Comparison of ENCODE assay signal across 21 cellular contexts in genomic region chr2:217219141-217219505, GRCh38.
DNase-seq lines count a peak whose midpoint lies in the region; ATAC-seq, FAIRE-seq and TF ChIP-seq lines count a peak whose summit lies in the region.
"Had no signal": no experiment of that assay in that cellular context is flagged by ENCODE, and none has a peak within 500 bp of the region (broad histone marks: within the 10 kb centered on the region; RNA-seq: fewer than 3 reads in every experiment).

No MANE protein-coding gene starts in this region.

- H3K36me3 ChIP-seq in ascending aorta (no peaks in the 10 kb centered on the region), psoas muscle (ENCODE audit: insufficient read depth in 1 of 2, low read depth in 1 of 2) (no peaks in the 10 kb centered on the region)
- H3K36me3 ChIP-seq: Peyer's patch had no signal

- POLR2A ChIA-PET in activated CD8-positive, alpha-beta T cell treated with anti-CD3 and anti-CD28 coated beads, Interleukin-2, amount 10 ng/mL, durations not matched to agents 7 days and 5 days (lab: Charles Lee): no interaction called here
- POLR2A ChIA-PET in activated CD8-positive, alpha-beta T cell treated with anti-CD3 and anti-CD28 coated beads for 36 hours (lab: Charles Lee): interaction anchor here (1.1 to 1.8 kb wide), 2 partner anchors 11 to 12 kb away, joined by 3 read pairs; no protein-coding TSS in a partner anchor

- FAIRE-seq in GM19239 (lab: Jason Lieb, UNC): peak; percentile 21
- FAIRE-seq: A204.1, G401.6 had no signal

- H3K4me3 ChIP-seq in ascending aorta (no peak overlapping the region), psoas muscle (no peak overlapping the region)
- H3K4me3 ChIP-seq: Peyer's patch, SK-N-MC had no signal

- CTCF ChIA-PET in activated CD8-positive, alpha-beta T cell treated with anti-CD3 and anti-CD28 coated beads, Interleukin-2, amount 10 ng/mL, durations not matched to agents 7 days and 5 days (lab: Charles Lee): interaction anchor here (1.2 to 1.4 kb wide), 2 partner anchors 53 to 537 kb away, joined by 3 to 5 read pairs; no protein-coding TSS in a partner anchor
- CTCF ChIA-PET in activated CD8-positive, alpha-beta T cell treated with anti-CD3 and anti-CD28 coated beads for 36 hours (lab: Charles Lee): interaction anchor here (0.6 kb wide), 1 partner anchor 31 kb away, joined by 3 read pairs; no protein-coding TSS in a partner anchor

- peaks cover 13% of the 10 kb centered on the region for H3K36me3 Mint-ChIP-seq in activated CD8-positive, alpha-beta T cell treated with anti-CD3 and anti-CD28 coated beads, Interleukin-2, amount 10 ng/mL, durations not matched to agents 7 days and 5 days (ENCODE audit: low read depth)
- H3K36me3 Mint-ChIP-seq in activated CD8-positive, alpha-beta T cell treated with anti-CD3 and anti-CD28 coated beads for 36 hours (ENCODE audit: low read depth): no peaks in the 10 kb centered on the region
- H3K36me3 Mint-ChIP-seq: T-cell had no signal

- intact Hi-C loops in activated CD8-positive, alpha-beta T cell treated with anti-CD3 and anti-CD28 coated beads for 36 hours (cut with micrococcal nuclease): no loop called here
- intact Hi-C loops in ascending aorta (cut with DNase I): loop anchor here (2.0 kb wide), 1 partner anchor 34 kb away; no protein-coding TSS in a partner anchor
- intact Hi-C loops in psoas muscle (cut with DNase I): no loop called here

- H3K4me1 ChIP-seq in ascending aorta (peaks cover 3 to 32% of the 10 kb centered on the region in 2 donors), psoas muscle (peaks cover 9% of the 10 kb centered on the region)
- H3K4me1 ChIP-seq: Peyer's patch had no signal

- H3K9me3 Mint-ChIP-seq in activated CD8-positive, alpha-beta T cell treated with anti-CD3 and anti-CD28 coated beads, Interleukin-2, amount 10 ng/mL, durations not matched to agents 7 days and 5 days (ENCODE audit: insufficient read depth): peaks cover 2% of the 10 kb centered on the region
- peaks cover 4% of the 10 kb centered on the region for H3K9me3 Mint-ChIP-seq in activated CD8-positive, alpha-beta T cell treated with anti-CD3 and anti-CD28 coated beads for 36 hours
- H3K9me3 Mint-ChIP-seq: T-cell had no signal

- H3K27ac ChIP-seq in ascending aorta (peak overlapping the region; percentile 26 to 53), psoas muscle (peak overlapping the region; percentile 52)
- H3K27ac ChIP-seq: Peyer's patch, SK-N-MC had no signal

- peaks cover 3% of the 10 kb centered on the region for H3K27me3 Mint-ChIP-seq in activated CD8-positive, alpha-beta T cell treated with anti-CD3 and anti-CD28 coated beads, Interleukin-2, amount 10 ng/mL, durations not matched to agents 7 days and 5 days (ENCODE audit: low read depth)
- H3K27me3 Mint-ChIP-seq in activated CD8-positive, alpha-beta T cell treated with anti-CD3 and anti-CD28 coated beads for 36 hours: peaks cover 15% of the 10 kb centered on the region

- H3K27me3 ChIP-seq in ascending aorta (no peaks in the 10 kb centered on the region), psoas muscle (ENCODE audit: insufficient read depth in 3 of 3, low read length in 2 of 3) (no peaks in the 10 kb centered on the region)
- H3K27me3 ChIP-seq: Peyer's patch had no signal

- H3K27ac Mint-ChIP-seq in activated CD8-positive, alpha-beta T cell treated with anti-CD3 and anti-CD28 coated beads, Interleukin-2, amount 10 ng/mL, durations not matched to agents 7 days and 5 days: peak overlapping the region; percentile 20
- no peak overlapping the region for H3K27ac Mint-ChIP-seq in activated CD8-positive, alpha-beta T cell treated with anti-CD3 and anti-CD28 coated beads for 36 hours
- H3K27ac Mint-ChIP-seq: T-cell had no signal

- H3K4me1 Mint-ChIP-seq in activated CD8-positive, alpha-beta T cell treated with anti-CD3 and anti-CD28 coated beads, Interleukin-2, amount 10 ng/mL, durations not matched to agents 7 days and 5 days (ENCODE audit: low read depth): peaks cover 49% of the 10 kb centered on the region
- H3K4me1 Mint-ChIP-seq in activated CD8-positive, alpha-beta T cell treated with anti-CD3 and anti-CD28 coated beads for 36 hours (ENCODE audit: low read depth): peaks cover 37% of the 10 kb centered on the region

- H3K4me3 Mint-ChIP-seq in activated CD8-positive, alpha-beta T cell treated with anti-CD3 and anti-CD28 coated beads, Interleukin-2, amount 10 ng/mL, durations not matched to agents 7 days and 5 days: no peak overlapping the region
- no peak overlapping the region for H3K4me3 Mint-ChIP-seq in activated CD8-positive, alpha-beta T cell treated with anti-CD3 and anti-CD28 coated beads for 36 hours
- H3K4me3 Mint-ChIP-seq: T-cell had no signal

- DNase-seq in activated CD8-positive, alpha-beta T cell treated with anti-CD3 and anti-CD28 coated beads, Interleukin-2, amount 10 ng/mL, durations not matched to agents 7 days and 5 days: no peak
- no peak for DNase-seq in activated CD8-positive, alpha-beta T cell treated with anti-CD3 and anti-CD28 coated beads for 36 hours
- DNase-seq in GM19239 (ENCODE audit: insufficient read length, low spot score): no peak
- DNase-seq in ascending aorta (ENCODE audit: low spot score in 2 of 2): no peak
- no peak for DNase-seq in psoas muscle
- no peak for DNase-seq in inferior parietal cortex (ENCODE audit: extremely low spot score)
- DNase-seq in activated gamma-delta T cell (lab: John Stamatoyannopoulos, UW): no peak
- DNase-seq in stimulated activated CD4-positive, alpha-beta T cell treated with anti-CD3 and anti-CD28 coated beads, Interleukin-4, amount 100 ng/mL, for 4 hours: no peak
- DNase-seq: C1 segment of cervical spinal cord; DMS 273 treated with DMSO at 0.1 percent for 48 hours; Karpas-422; NCI-H1105; NCI-H2081 treated with DMSO at 0.1 percent for 48 hours; NCI-H446 treated with DMSO at 0.1 percent for 48 hours; NCI-H69; NK-92 treated with Interleukin-12 subunit alpha and Interleukin-12 subunit beta, amount 100 ng/mL, for 24 hours; Peyer's patch had no signal

- no peaks in the 10 kb centered on the region for H3K9me3 ChIP-seq in ascending aorta
- no peaks in the 10 kb centered on the region for H3K9me3 ChIP-seq in psoas muscle
- H3K9me3 ChIP-seq: Peyer's patch had no signal

- 31 to 39% (median 39%) methylated on average over 2 of the region's 2 CpGs for WGBS in psoas muscle, 3 donors

- no peak for TF ChIP-seq CTCF in activated CD8-positive, alpha-beta T cell treated with anti-CD3 and anti-CD28 coated beads for 36 hours (IDR thresholded peaks at IDR 0.05)
- TF ChIP-seq CTCF in ascending aorta (IDR thresholded peaks at IDR 0.05) (no peak), psoas muscle (IDR thresholded peaks at IDR 0.05) (no peak)

- no peak for ATAC-seq in activated CD8-positive, alpha-beta T cell treated with anti-CD3 and anti-CD28 coated beads, Interleukin-2, amount 10 ng/mL, durations not matched to agents 7 days and 5 days
- ATAC-seq in activated CD8-positive, alpha-beta T cell treated with anti-CD3 and anti-CD28 coated beads for 36 hours: no peak
- ATAC-seq in psoas muscle: peak in 1 of 4 donors; percentile 27
- ATAC-seq: T-cell had no signal
